20 cellular contexts compared by ENCODE assay signal in the genomic region with DNA sequence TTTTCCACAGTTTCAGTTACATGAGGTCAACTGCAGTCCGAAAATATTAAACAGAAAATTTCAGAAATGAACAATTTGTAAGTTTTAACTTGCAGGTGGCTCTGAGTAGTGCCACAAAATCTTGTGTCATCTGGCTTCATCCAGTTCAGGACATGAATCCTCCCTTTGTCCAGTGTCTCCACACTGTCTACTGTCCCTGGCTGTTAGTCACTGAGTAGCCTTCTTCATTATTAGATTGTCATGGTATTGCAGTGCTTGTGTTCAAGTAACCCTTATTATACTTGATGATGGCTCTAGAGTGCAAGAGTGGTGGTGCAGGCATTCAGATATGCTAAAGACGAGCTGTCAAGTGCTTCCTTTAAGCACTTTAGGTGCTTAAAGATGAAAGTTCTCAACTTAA.
DNase-seq lines count a peak whose midpoint lies in the region; ATAC-seq, FAIRE-seq and TF ChIP-seq lines count a peak whose summit lies in the region.
"Had no signal": no experiment of that assay in that cellular context is flagged by ENCODE, and none has a peak within 500 bp of the region (broad histone marks: within the 10 kb centered on the region; RNA-seq: fewer than 3 reads in every experiment).

No MANE protein-coding gene starts in this region.

- H3K9me1 ChIP-seq in keratinocyte (ENCODE audit: control insufficient read depth, extremely low read depth, insufficient read depth, low read length): no peaks in the 10 kb centered on the region

- FAIRE-seq in keratinocyte (lab: Jason Lieb, UNC): peak; percentile 9
- FAIRE-seq: endometrium had no signal

- H3K4me1 ChIP-seq in keratinocyte (ENCODE audit: control insufficient read depth, extremely low read depth, insufficient read depth, low read length) (peaks cover 13% of the 10 kb centered on the region), left ventricle myocardium inferior (peaks cover 15% of the 10 kb centered on the region), hepatocyte (ENCODE audit: insufficient read depth) (no peaks in the 10 kb centered on the region)

- no peak for ATAC-seq in GM18498 (IDR thresholded peaks at IDR 0.05; ENCODE audit: unreplicated experiment)
- ATAC-seq: activated CD4-positive, alpha-beta T cell treated with anti-CD3 and anti-CD28 coated beads for 36 hours; naive thymus-derived CD4-positive, alpha-beta T cell; right cardiac atrium had no signal

- H3K4me2 ChIP-seq in keratinocyte (ENCODE audit: control insufficient read depth, extremely low read depth, insufficient read depth, low read depth, low read length) (peak overlapping the region; percentile 64), hepatocyte (no peak overlapping the region)

- intact Hi-C loops in left ventricle myocardium inferior (cut with micrococcal nuclease): loop anchor here (10.0 kb wide), 1 partner anchor 461 kb away; no protein-coding TSS in a partner anchor

- no peak overlapping the region for H3K9ac ChIP-seq in keratinocyte (ENCODE audit: control insufficient read depth, extremely low read depth, insufficient read depth, low read length)

- TF ChIP-seq CTCF in keratinocyte (optimal IDR thresholded peaks at IDR 0.05 in 1 of 3, IDR thresholded peaks at IDR 0.05 in 1 of 3, conservative IDR thresholded peaks at IDR 0.05 in 1 of 3; ENCODE audit: extremely low read depth in 1 of 3, insufficient read depth in 2 of 3, low read length in 3 of 3): no peak
- TF ChIP-seq CTCF in left ventricle myocardium inferior (IDR thresholded peaks at IDR 0.05; ENCODE audit: borderline replicate concordance): no peak
- no peak for TF ChIP-seq CTCF in hepatocyte (IDR thresholded peaks at IDR 0.05; ENCODE audit: poor library complexity)

- H3K4me3 ChIP-seq in keratinocyte (ENCODE audit: control insufficient read depth in 2 of 3, extremely low read depth in 1 of 3, insufficient read depth in 2 of 3, low read depth in 1 of 3, low read length in 3 of 3): no peak overlapping the region
- H3K4me3 ChIP-seq in left ventricle myocardium inferior: no peak overlapping the region
- no peak overlapping the region for H3K4me3 ChIP-seq in hepatocyte
- H3K4me3 ChIP-seq: upper lobe of left lung had no signal

- dilution Hi-C loops in keratinocyte (cut with MboI; ENCODE audit: extremely low pct_ligation_motif_present, low sequenced_read_pairs): no loop called here

- H3K27ac ChIP-seq in keratinocyte (ENCODE audit: control insufficient read depth, insufficient read depth, low read length): no peak overlapping the region
- no peak overlapping the region for H3K27ac ChIP-seq in left ventricle myocardium inferior (replicated peaks)
- H3K27ac ChIP-seq in hepatocyte: no peak overlapping the region
- H3K27ac ChIP-seq: HL-60, upper lobe of left lung had no signal

- 76% methylated on average over 2 of the region's 2 CpGs for WGBS in hepatocyte (ENCODE audit: low lambda C conversion rate, missing lambda C conversion rate)

- no peaks in the 10 kb centered on the region for H3K9me3 ChIP-seq in keratinocyte (ENCODE audit: control insufficient read depth, low read depth, low read length)
- H3K9me3 ChIP-seq in left ventricle myocardium inferior (replicated peaks): peaks cover 26% of the 10 kb centered on the region
- H3K9me3 ChIP-seq in hepatocyte (ENCODE audit: low read depth): no peaks in the 10 kb centered on the region
- H3K9me3 ChIP-seq: upper lobe of left lung had no signal

- DNase-seq in DMS79 treated with DMSO at 0.1 percent for 48 hours (lab: John Stamatoyannopoulos, UW) (peak; percentile 25), RPMI7951 (ENCODE audit: low read depth) (peak; percentile 24), keratinocyte (ENCODE audit: low read depth, low spot score) (no peak), putamen (ENCODE audit: low spot score) (peak; percentile 35), left ventricle myocardium inferior (no peak), hepatocyte (ENCODE audit: low spot score) (no peak)
- DNase-seq in stimulated activated naive CD4-positive, alpha-beta T cell (lab: John Stamatoyannopoulos, UW): no peak
- DNase-seq: activated CD4-positive, alpha-beta T cell treated with anti-CD3 and anti-CD28 coated beads for 36 hours; activated naive CD4-positive, alpha-beta T cell treated with anti-CD3 and anti-CD28 coated beads, Interleukin-2, amount 10 ng/mL, durations not matched to agents 7 days and 5 days; activated T-cell treated with anti-CD3 and anti-CD28 coated beads, Interleukin-2, amount 50 U/mL, for 48 hours; C1 segment of cervical spinal cord; naive thymus-derived CD4-positive, alpha-beta T cell; NCI-H1105; NCI-H2081 treated with DMSO at 0.1 percent for 48 hours; NCI-H510A treated with DMSO at 0.1 percent for 48 hours; right cardiac atrium had no signal

- H3K27me3 ChIP-seq in keratinocyte (ENCODE audit: control insufficient read depth, extremely low read depth, insufficient read depth, low read length) (no peaks in the 10 kb centered on the region), left ventricle myocardium inferior (ENCODE audit: low read depth) (no peaks in the 10 kb centered on the region), hepatocyte (no peaks in the 10 kb centered on the region)
- H3K27me3 ChIP-seq: upper lobe of left lung had no signal

- H2AFZ ChIP-seq in keratinocyte (ENCODE audit: control insufficient read depth, low read length) (no peak overlapping the region), hepatocyte (no peak overlapping the region)

- H3K79me2 ChIP-seq in keratinocyte (ENCODE audit: control insufficient read depth, insufficient read depth, low read length): no peaks in the 10 kb centered on the region
- H3K79me2 ChIP-seq in hepatocyte: no peaks in the 10 kb centered on the region

- H3K36me3 ChIP-seq in keratinocyte (ENCODE audit: control insufficient read depth in 2 of 2, extremely low read depth in 1 of 2, insufficient read depth in 2 of 2, low read length in 2 of 2) (no peaks in the 10 kb centered on the region), left ventricle myocardium inferior (no peaks in the 10 kb centered on the region), hepatocyte (replicated peaks; ENCODE audit: insufficient read depth, low read depth) (no peaks in the 10 kb centered on the region)
- H3K36me3 ChIP-seq: upper lobe of left lung had no signal

- H3K9me2 ChIP-seq in hepatocyte (replicated peaks; ENCODE audit: insufficient read depth): no peaks in the 10 kb centered on the region

- H4K20me1 ChIP-seq in keratinocyte (ENCODE audit: control insufficient read depth, extremely low read depth, insufficient read depth, low read length) (no peaks in the 10 kb centered on the region), hepatocyte (ENCODE audit: insufficient read depth, poor library complexity, severe bottlenecking) (no peaks in the 10 kb centered on the region)

Comparison
In these comparisons a context has a peak if more than half of its experiments do, and no peak if none do; other contexts are left out.
1. DNase-seq: peak in DMS79 treated with DMSO at 0.1 percent for 48 hours (single experiment), RPMI7951 (single experiment) and putamen (single experiment); none in keratinocyte (single experiment), stimulated activated naive CD4-positive, alpha-beta T cell (0 of 6), left ventricle myocardium inferior (single experiment) and hepatocyte (single experiment).